In genomic region chr4:55125763-55126541, GRCh38 we compare ENCODE assay signal across 8 cellular contexts. TPM values are rescaled to one million over a fixed set of nuclear protein-coding genes. Genes with fewer than 3 reads are reported as not detected.
DNase-seq lines count a peak whose midpoint lies in the region; ATAC-seq and TF ChIP-seq lines count a peak whose summit lies in the region.

No MANE protein-coding gene starts in this region.

- peak overlapping the region; percentile 59 for H3K4me2 ChIP-seq in PC-9

- no peaks in the 10 kb centered on the region for H4K20me1 ChIP-seq in PC-9 (ENCODE audit: insufficient read depth)

- no peaks in the 10 kb centered on the region for H3K79me2 ChIP-seq in PC-9 (ENCODE audit: low read depth)

- H3K36me3 ChIP-seq in PC-9 (ENCODE audit: low read depth), result no peaks in the 10 kb centered on the region
- H3K36me3 ChIP-seq in naive thymus-derived CD4-positive, alpha-beta T cell (ENCODE audit: control insufficient read depth in 2 of 3, insufficient read depth in 3 of 3, low read length in 3 of 3), result no peaks in the 10 kb centered on the region

- H2AFZ ChIP-seq in PC-9, result no peak overlapping the region

- H3K9me2 ChIP-seq in PC-9 (ENCODE audit: insufficient read depth), result no peaks in the 10 kb centered on the region

- H3K27me3 Mint-ChIP-seq in CD14-positive monocyte (ENCODE audit: low read depth in 3 of 3), result peaks cover 41 to 51% (median 44%) of the 10 kb centered on the region in 3 donors
- H3K27me3 Mint-ChIP-seq in naive thymus-derived CD4-positive, alpha-beta T cell, result peaks cover 47 to 68% (median 57%) of the 10 kb centered on the region in 5 donors

- no TSS peak for BruUV-seq in PC-9 (replicated peaks; lab: Mats Ljungman, UMichigan)

- H3K9me3 Mint-ChIP-seq in CD14-positive monocyte, result peaks cover 0 to 15% (median 6%) of the 10 kb centered on the region in 7 donors
- H3K9me3 Mint-ChIP-seq in naive thymus-derived CD4-positive, alpha-beta T cell, result peaks cover 0 to 14% (median 4%) of the 10 kb centered on the region in 11 donors

- no peaks in the 10 kb centered on the region for H3K4me1 ChIP-seq in PC-9 (replicated peaks; ENCODE audit: insufficient read depth)
- no peaks in the 10 kb centered on the region for H3K4me1 ChIP-seq in naive thymus-derived CD4-positive, alpha-beta T cell (ENCODE audit: control insufficient read depth in 2 of 2, insufficient read depth in 2 of 2, low read length in 2 of 2)

- no peaks in the 10 kb centered on the region for H3K9me3 ChIP-seq in PC-9 (ENCODE audit: insufficient read depth, low read depth)
- H3K9me3 ChIP-seq in naive thymus-derived CD4-positive, alpha-beta T cell (ENCODE audit: control insufficient read depth in 2 of 3, low read length in 3 of 3), result no peaks in the 10 kb centered on the region

- peak overlapping the region; percentile 44; the same call in 1 of the 2 replicates for H3K4me3 ChIP-seq in PC-9
- peak overlapping the region; percentile 66 for H3K4me3 ChIP-seq in fibroblast of mammary gland (ENCODE audit: control insufficient read depth, low read depth, low read length)
- H3K4me3 ChIP-seq in naive thymus-derived CD4-positive, alpha-beta T cell (ENCODE audit: low read length), result no peak overlapping the region

- CTCF ChIA-PET in PC-9 (lab: Charles Lee), result no interaction called here
- CTCF ChIA-PET in naive thymus-derived CD4-positive, alpha-beta T cell (lab: Charles Lee), result no interaction called here

- POLR2A ChIA-PET in PC-9 (lab: Charles Lee; ENCODE audit: unreplicated experiment), result no interaction called here
- POLR2A ChIA-PET in naive thymus-derived CD4-positive, alpha-beta T cell (lab: Charles Lee), result no interaction called here

- H3K36me3 Mint-ChIP-seq in CD14-positive monocyte, result no peaks in the 10 kb centered on the region
- H3K36me3 Mint-ChIP-seq in naive thymus-derived CD4-positive, alpha-beta T cell, result peaks cover 0 to 2% (median 0%) of the 10 kb centered on the region in 5 donors

- TF ChIP-seq CTCF in CD14-positive monocyte (IDR thresholded peaks at IDR 0.05) (no peak), PC-9 (conservative IDR thresholded peaks at IDR 0.05) (no peak), fibroblast of mammary gland (conservative IDR thresholded peaks at IDR 0.05; ENCODE audit: control insufficient read depth, insufficient read depth, low read depth, low read length) (no peak), omental fat pad (IDR thresholded peaks at IDR 0.05) (no peak)

- ATAC-seq in omental fat pad (ENCODE audit: low FRiP score) (peak; percentile 42), HG02970 (IDR thresholded peaks at IDR 0.05; ENCODE audit: low FRiP score, unreplicated experiment) (no peak)
- ATAC-seq in naive thymus-derived CD4-positive, alpha-beta T cell, result no peak

- H3K27me3 ChIP-seq in PC-9 (ENCODE audit: insufficient read depth, low read depth), result no peaks in the 10 kb centered on the region
- peaks cover 0 to 4% of the 10 kb centered on the region in 2 donors for H3K27me3 ChIP-seq in naive thymus-derived CD4-positive, alpha-beta T cell (ENCODE audit: control insufficient read depth in 2 of 2, insufficient read depth in 2 of 2, low read length in 2 of 2)

- no peak overlapping the region for H3K27ac Mint-ChIP-seq in CD14-positive monocyte
- no peak overlapping the region for H3K27ac Mint-ChIP-seq in naive thymus-derived CD4-positive, alpha-beta T cell

- H3K27ac ChIP-seq in PC-9, result no peak overlapping the region
- H3K27ac ChIP-seq in naive thymus-derived CD4-positive, alpha-beta T cell (ENCODE audit: low read depth, low read length), result no peak overlapping the region

- intact Hi-C loops in CD14-positive monocyte (cut with micrococcal nuclease) (no loop called here), PC-9 (cut with micrococcal nuclease; ENCODE audit: unreplicated experiment) (no loop called here)
- intact Hi-C loops in naive thymus-derived CD4-positive, alpha-beta T cell (cut with micrococcal nuclease), result no loop called here

- peak overlapping the region; percentile 56 to 86 for H3K4me3 Mint-ChIP-seq in CD14-positive monocyte
- peak overlapping the region in 4 of 10 donors; percentile 10 to 60 (median 29) for H3K4me3 Mint-ChIP-seq in naive thymus-derived CD4-positive, alpha-beta T cell

- no peaks in the 10 kb centered on the region for H3F3A ChIP-seq in PC-9 (ENCODE audit: insufficient read depth, low read depth)

- DNase-seq in CD14-positive monocyte (ENCODE audit: low spot score) (no peak), PC-9 (no peak), fibroblast of mammary gland (ENCODE audit: low read depth) (peak; percentile 3), omental fat pad (ENCODE audit: low spot score) (no peak), C1 segment of cervical spinal cord (lab: John Stamatoyannopoulos, UW) (no peak), SKM-1 (lab: John Stamatoyannopoulos, UW; ENCODE audit: unreplicated experiment) (no peak)
- no peak for DNase-seq in naive thymus-derived CD4-positive, alpha-beta T cell

- peaks cover 11% of the 10 kb centered on the region for H3K4me1 Mint-ChIP-seq in CD14-positive monocyte
- H3K4me1 Mint-ChIP-seq in naive thymus-derived CD4-positive, alpha-beta T cell, result peaks cover 0 to 15% (median 11%) of the 10 kb centered on the region in 7 donors

RNA-seq across cellular contexts. Expression of gene KDR, which starts 0.6 kb away (rescaled TPM):
- not detected for polyA plus RNA-seq in CD14-positive monocyte
- 0.09 and 0.20 TPM in 2 replicates for total RNA-seq in PC-9 (2021)
- total RNA-seq in omental fat pad, result 100 to 1,000 TPM in 3 of 4 donors, 10 to 100 TPM in 1; 97.4 to 163 (median 152) TPM
- total RNA-seq in naive thymus-derived CD4-positive, alpha-beta T cell, result not detected
- polyA plus RNA-seq in naive thymus-derived CD4-positive, alpha-beta T cell, result not detected

Comparison
In these comparisons a context has a peak if more than half of its experiments do, and no peak if none do; other contexts are left out.
1. RNA of gene KDR, which starts 0.6 kb away (total RNA-seq): 97.4 to 163 TPM in omental fat pad; 0.09 to 0.20 TPM in PC-9 and not detected in naive thymus-derived CD4-positive, alpha-beta T cell; every median in the first group is over 10 times any median in the second.